In the genomic region with DNA sequence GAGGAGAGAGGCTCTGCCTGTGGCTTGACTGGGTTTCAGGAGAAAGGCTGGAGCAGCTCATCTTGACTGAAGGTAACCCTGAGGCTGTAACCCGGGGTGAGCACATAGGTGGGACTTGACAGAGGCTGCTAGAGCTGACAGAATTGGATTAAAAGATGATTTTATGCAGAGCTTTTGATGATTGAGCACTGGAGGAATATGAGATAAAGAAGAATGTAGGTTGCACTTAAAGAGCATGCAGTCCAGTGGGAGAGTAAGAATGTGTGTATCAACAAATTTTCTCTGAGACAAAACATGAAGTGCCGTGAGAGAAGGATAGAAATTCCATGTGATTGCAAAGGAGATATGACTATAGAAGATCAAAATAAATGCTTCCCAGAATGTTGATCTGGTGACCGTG, we compare ENCODE assay signal across 14 cellular contexts. TPM values are rescaled to one million over a fixed set of nuclear protein-coding genes. Genes with fewer than 3 reads are reported as not detected.
A peak's percentile ranks its signal among the peaks of the same experiment; 100 is the strongest.
DNase-seq lines count a peak whose midpoint lies in the region; FAIRE-seq and TF ChIP-seq lines count a peak whose summit lies in the region.
"Had no signal": no experiment of that assay in that cellular context is flagged by ENCODE, and none has a peak within 500 bp of the region (broad histone marks: within the 10 kb centered on the region; RNA-seq: fewer than 3 reads in every experiment).

No MANE protein-coding gene starts in this region.

- no peak for TF ChIP-seq CTCF in astrocyte (IDR thresholded peaks at IDR 0.05; ENCODE audit: insufficient read depth, low read depth, low read length)
- TF ChIP-seq CTCF in thyroid gland (IDR thresholded peaks at IDR 0.05) = no peak
- no peak for TF ChIP-seq CTCF in BE2C (IDR thresholded peaks at IDR 0.05; ENCODE audit: low read depth, low read length)

- peak overlapping the region; percentile 99 for H3K27ac Mint-ChIP-seq in astrocyte (ENCODE audit: unreplicated experiment)
- H3K27ac Mint-ChIP-seq: effector memory CD8-positive, alpha-beta T cell had no signal

- no peak overlapping the region for H2AFZ ChIP-seq in astrocyte (ENCODE audit: low read depth, low read length)

- intact Hi-C loops in thyroid gland (cut with DNase I) = no loop called here

- no peak overlapping the region for H2AK5ac ChIP-seq in mesendoderm (ENCODE audit: low read length)

- TF ChIP-seq POLR2A in thyroid gland (IDR thresholded peaks at IDR 0.05) = no peak

- H2BK15ac ChIP-seq in mesendoderm (replicated peaks; ENCODE audit: low read depth) = no peak overlapping the region

- no peak for FAIRE-seq in astrocyte (lab: Jason Lieb, UNC)

- H3K79me1 ChIP-seq in mesendoderm (ENCODE audit: low read length) = peaks cover 5% of the 10 kb centered on the region

- peak overlapping the region; percentile 36 for H3K4ac ChIP-seq in mesendoderm (ENCODE audit: low read depth, low read length)

- H3K27me3 ChIP-seq in astrocyte (ENCODE audit: insufficient read depth, low read length) = no peaks in the 10 kb centered on the region
- H3K27me3 ChIP-seq in mesendoderm (ENCODE audit: insufficient read depth, low read length, poor library complexity) = no peaks in the 10 kb centered on the region
- no peaks in the 10 kb centered on the region for H3K27me3 ChIP-seq in thyroid gland
- H3K27me3 ChIP-seq in BE2C = no peaks in the 10 kb centered on the region

- H4K5ac ChIP-seq in mesendoderm (ENCODE audit: low read length) = no peak overlapping the region

- WGBS in mesendoderm (ENCODE audit: extremely low coverage, insufficient coverage, low lambda C conversion rate) = no CpG with 5 or more reads among the region's 3 CpGs
- 57 to 59% methylated on average over 3 of the region's 3 CpGs for WGBS in thyroid gland, 2 donors

- H3K23ac ChIP-seq in mesendoderm (ENCODE audit: low read length) = no peak overlapping the region

- H2BK120ac ChIP-seq in mesendoderm (ENCODE audit: low read depth, low read length) = no peak overlapping the region

- peak overlapping the region; percentile 77 for H3K4me2 ChIP-seq in astrocyte (ENCODE audit: low read length)
- no peak overlapping the region for H3K4me2 ChIP-seq in mesendoderm (ENCODE audit: low read length)

- peak; percentile 10 for DNase-seq in NCI-H146 (lab: John Stamatoyannopoulos, UW)
- DNase-seq in NCI-H146 treated with DMSO at 0.1 percent for 48 hours (lab: John Stamatoyannopoulos, UW; ENCODE audit: unreplicated experiment) = no peak
- DNase-seq in astrocyte (ENCODE audit: low read depth) = no peak
- DNase-seq in mesendoderm = no peak
- no peak for DNase-seq in thyroid gland
- no peak for DNase-seq in BE2C
- no peak for DNase-seq in middle frontal gyrus (ENCODE audit: extremely low spot score, low spot score)
- DNase-seq in NCI-H2029 treated with DMSO at 0.1 percent for 48 hours (lab: John Stamatoyannopoulos, UW) = no peak
- DNase-seq: amygdala; effector memory CD8-positive, alpha-beta T cell; NCI-H1092; NCI-H524 treated with DMSO at 0.1 percent for 48 hours; SHP77 had no signal

- peaks cover 70% of the 10 kb centered on the region for H3K4me1 Mint-ChIP-seq in astrocyte (ENCODE audit: low read depth, unreplicated experiment)

- no peaks in the 10 kb centered on the region for H3K9me3 Mint-ChIP-seq in astrocyte (ENCODE audit: unreplicated experiment)
- H3K9me3 Mint-ChIP-seq: effector memory CD8-positive, alpha-beta T cell had no signal

- no peaks in the 10 kb centered on the region for H3K9me3 ChIP-seq in astrocyte (ENCODE audit: insufficient read depth, low read depth, low read length)
- H3K9me3 ChIP-seq in thyroid gland = no peaks in the 10 kb centered on the region
- no peaks in the 10 kb centered on the region for H3K9me3 ChIP-seq in BE2C

- H4K20me1 ChIP-seq in astrocyte (ENCODE audit: insufficient read depth, low read length) = peaks cover 19% of the 10 kb centered on the region

- no peak overlapping the region for H2BK5ac ChIP-seq in mesendoderm (ENCODE audit: low read length)

- peaks cover 2% of the 10 kb centered on the region for H3K36me3 Mint-ChIP-seq in astrocyte (ENCODE audit: low read depth, unreplicated experiment)

- H3K9ac ChIP-seq in astrocyte (ENCODE audit: low read length) = peak overlapping the region; percentile 77
- H3K9ac ChIP-seq in mesendoderm (ENCODE audit: low read length) = no peak overlapping the region

- peak overlapping the region; percentile 62 for H3K4me3 Mint-ChIP-seq in astrocyte (ENCODE audit: unreplicated experiment)
- H3K4me3 Mint-ChIP-seq: effector memory CD8-positive, alpha-beta T cell had no signal

- peaks cover 1% of the 10 kb centered on the region for H3K36me3 ChIP-seq in astrocyte (ENCODE audit: insufficient read depth, low read length)
- H3K36me3 ChIP-seq in mesendoderm (ENCODE audit: control insufficient read depth, insufficient read depth, low read length) = no peaks in the 10 kb centered on the region
- no peaks in the 10 kb centered on the region for H3K36me3 ChIP-seq in thyroid gland
- H3K36me3 ChIP-seq in BE2C = no peaks in the 10 kb centered on the region; the same call in 1 of the 2 replicates

- H4K8ac ChIP-seq in mesendoderm (ENCODE audit: low read depth, low read length) = no peak overlapping the region

- H3K79me2 ChIP-seq in astrocyte (ENCODE audit: insufficient read depth, low read length) (peaks cover 96% of the 10 kb centered on the region), mesendoderm (ENCODE audit: control insufficient read depth, insufficient read depth, low read length) (peaks cover 3% of the 10 kb centered on the region)

- H3K27ac ChIP-seq in astrocyte (ENCODE audit: low read depth, low read length) (peak overlapping the region; percentile 93), mesendoderm (ENCODE audit: low read depth, low read length) (no peak overlapping the region), thyroid gland (peak overlapping the region in 2 of 3 donors; percentile 0 to 12)
- H3K27ac ChIP-seq: 22Rv1 had no signal

- H3K27me3 Mint-ChIP-seq in astrocyte (ENCODE audit: low read depth, unreplicated experiment) = no peaks in the 10 kb centered on the region

- H3K4me1 ChIP-seq in astrocyte (ENCODE audit: insufficient read depth, low read length) (peaks cover 63% of the 10 kb centered on the region), mesendoderm (ENCODE audit: control insufficient read depth, low read depth, low read length) (peaks cover 5% of the 10 kb centered on the region), thyroid gland (peaks cover 25 to 40% of the 10 kb centered on the region in 2 donors), BE2C (peaks cover 27% of the 10 kb centered on the region)

- H3K18ac ChIP-seq in mesendoderm (ENCODE audit: low read length) = peak overlapping the region; percentile 75

- H3K4me3 ChIP-seq in astrocyte (ENCODE audit: insufficient read depth, low read depth, low read length) (no peak overlapping the region), mesendoderm (ENCODE audit: low read length) (no peak overlapping the region), thyroid gland (replicated peaks in 1 of 3) (no peak overlapping the region), BE2C (ENCODE audit: low read depth, low read length) (no peak overlapping the region)

- H3K56ac ChIP-seq in mesendoderm (ENCODE audit: low read length) = no peak overlapping the region

RNA-seq across cellular contexts. Expression of a gene that starts 17.4 kb away (rescaled TPM):
- total RNA-seq in astrocyte = 270 and 284 TPM in 2 replicates
- 54.6 TPM for polyA plus RNA-seq in mesendoderm (2013, experiment 1 of 2)
- 50.2 TPM for polyA plus RNA-seq in mesendoderm (2013, experiment 2 of 2)
- total RNA-seq in thyroid gland = 100 to 1,000 TPM; 150 to 213 (median 174) TPM
- polyA plus RNA-seq in BE2C (2012; ENCODE audit: insufficient read depth, insufficient read length, low read depth) = 19.8 TPM
